Comparison of ENCODE assay signal across 1 cellular context in the genomic region with DNA sequence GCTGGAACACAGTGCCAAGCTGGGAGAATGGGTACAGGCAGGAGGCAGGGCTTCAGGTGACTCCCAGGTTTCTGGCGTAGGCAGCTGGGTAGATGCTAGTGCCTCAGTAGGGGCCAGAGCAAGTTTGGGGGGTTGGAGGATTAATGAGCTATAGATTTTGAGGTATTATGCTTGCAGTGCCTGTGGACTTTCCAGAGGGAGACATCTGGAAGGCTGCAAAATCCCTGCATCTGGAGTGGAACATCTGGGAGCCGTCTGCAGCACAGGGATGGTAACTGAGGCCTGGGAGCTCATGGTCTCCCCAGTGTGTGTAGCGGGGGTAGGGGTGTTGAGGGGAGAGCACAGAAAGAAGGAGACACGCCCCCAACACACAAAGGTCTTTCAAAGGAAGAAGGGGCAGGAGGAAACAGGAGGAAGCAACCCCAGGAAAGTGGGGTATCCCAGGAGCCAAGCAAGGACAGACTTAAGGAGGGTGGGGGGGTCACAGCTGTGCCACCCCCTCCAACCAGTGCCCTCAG.
TF ChIP-seq lines count a peak whose summit lies in the region.

No MANE protein-coding gene starts in this region.

TF ChIP-seq in HepG2, 621 proteins besides CTCF, POLR2A, EP300 and RAD21 (continued from another document and continues in another):
- TF ChIP-seq, protein P1, sequence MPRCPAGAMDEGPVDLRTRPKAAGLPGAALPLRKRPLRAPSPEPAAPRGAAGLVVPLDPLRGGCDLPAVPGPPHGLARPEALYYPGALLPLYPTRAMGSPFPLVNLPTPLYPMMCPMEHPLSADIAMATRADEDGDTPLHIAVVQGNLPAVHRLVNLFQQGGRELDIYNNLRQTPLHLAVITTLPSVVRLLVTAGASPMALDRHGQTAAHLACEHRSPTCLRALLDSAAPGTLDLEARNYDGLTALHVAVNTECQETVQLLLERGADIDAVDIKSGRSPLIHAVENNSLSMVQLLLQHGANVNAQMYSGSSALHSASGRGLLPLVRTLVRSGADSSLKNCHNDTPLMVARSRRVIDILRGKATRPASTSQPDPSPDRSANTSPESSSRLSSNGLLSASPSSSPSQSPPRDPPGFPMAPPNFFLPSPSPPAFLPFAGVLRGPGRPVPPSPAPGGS (CRISPR knock-in tag; IDR thresholded peaks at IDR 0.05) = no peak
- TF ChIP-seq ZNF562 (CRISPR knock-in tag; IDR thresholded peaks at IDR 0.05; ENCODE audit: borderline replicate concordance) = no peak
- TF ChIP-seq ZNF878 (CRISPR knock-in tag; IDR thresholded peaks at IDR 0.05) = no peak
- TF ChIP-seq, protein P2, sequence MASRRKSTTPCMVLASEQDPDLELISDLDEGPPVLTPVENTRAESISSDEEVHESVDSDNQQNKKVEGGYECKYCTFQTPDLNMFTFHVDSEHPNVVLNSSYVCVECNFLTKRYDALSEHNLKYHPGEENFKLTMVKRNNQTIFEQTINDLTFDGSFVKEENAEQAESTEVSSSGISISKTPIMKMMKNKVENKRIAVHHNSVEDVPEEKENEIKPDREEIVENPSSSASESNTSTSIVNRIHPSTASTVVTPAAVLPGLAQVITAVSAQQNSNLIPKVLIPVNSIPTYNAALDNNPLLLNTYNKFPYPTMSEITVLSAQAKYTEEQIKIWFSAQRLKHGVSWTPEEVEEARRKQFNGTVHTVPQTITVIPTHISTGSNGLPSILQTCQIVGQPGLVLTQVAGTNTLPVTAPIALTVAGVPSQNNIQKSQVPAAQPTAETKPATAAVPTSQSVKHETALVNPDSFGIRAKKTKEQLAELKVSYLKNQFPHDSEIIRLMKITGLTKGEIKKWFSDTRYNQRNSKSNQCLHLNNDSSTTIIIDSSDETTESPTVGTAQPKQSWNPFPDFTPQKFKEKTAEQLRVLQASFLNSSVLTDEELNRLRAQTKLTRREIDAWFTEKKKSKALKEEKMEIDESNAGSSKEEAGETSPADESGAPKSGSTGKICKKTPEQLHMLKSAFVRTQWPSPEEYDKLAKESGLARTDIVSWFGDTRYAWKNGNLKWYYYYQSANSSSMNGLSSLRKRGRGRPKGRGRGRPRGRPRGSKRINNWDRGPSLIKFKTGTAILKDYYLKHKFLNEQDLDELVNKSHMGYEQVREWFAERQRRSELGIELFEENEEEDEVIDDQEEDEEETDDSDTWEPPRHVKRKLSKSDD (CRISPR knock-in tag; IDR thresholded peaks at IDR 0.05; ENCODE audit: low read depth) = no peak
- TF ChIP-seq ZNF430 (CRISPR knock-in tag; IDR thresholded peaks at IDR 0.05) = no peak; the same call in 1 of the 2 replicates
- no peak for TF ChIP-seq JUNB (CRISPR knock-in tag; IDR thresholded peaks at IDR 0.05; ENCODE audit: borderline replicate concordance)
- TF ChIP-seq, protein P3, sequence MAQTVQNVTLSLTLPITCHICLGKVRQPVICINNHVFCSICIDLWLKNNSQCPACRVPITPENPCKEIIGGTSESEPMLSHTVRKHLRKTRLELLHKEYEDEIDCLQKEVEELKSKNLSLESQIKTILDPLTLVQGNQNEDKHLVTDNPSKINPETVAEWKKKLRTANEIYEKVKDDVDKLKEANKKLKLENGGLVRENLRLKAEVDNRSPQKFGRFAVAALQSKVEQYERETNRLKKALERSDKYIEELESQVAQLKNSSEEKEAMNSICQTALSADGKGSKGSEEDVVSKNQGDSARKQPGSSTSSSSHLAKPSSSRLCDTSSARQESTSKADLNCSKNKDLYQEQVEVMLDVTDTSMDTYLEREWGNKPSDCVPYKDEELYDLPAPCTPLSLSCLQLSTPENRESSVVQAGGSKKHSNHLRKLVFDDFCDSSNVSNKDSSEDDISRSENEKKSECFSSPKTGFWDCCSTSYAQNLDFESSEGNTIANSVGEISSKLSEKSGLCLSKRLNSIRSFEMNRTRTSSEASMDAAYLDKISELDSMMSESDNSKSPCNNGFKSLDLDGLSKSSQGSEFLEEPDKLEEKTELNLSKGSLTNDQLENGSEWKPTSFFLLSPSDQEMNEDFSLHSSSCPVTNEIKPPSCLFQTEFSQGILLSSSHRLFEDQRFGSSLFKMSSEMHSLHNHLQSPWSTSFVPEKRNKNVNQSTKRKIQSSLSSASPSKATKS (CRISPR knock-in tag; IDR thresholded peaks at IDR 0.05) = 0 out of 2 replicates have a peak, but pooled peaks have one; percentile 20
- TF ChIP-seq MZF1 (CRISPR knock-in tag; IDR thresholded peaks at IDR 0.05; ENCODE audit: borderline replicate concordance) = no peak
- TF ChIP-seq, protein P4, sequence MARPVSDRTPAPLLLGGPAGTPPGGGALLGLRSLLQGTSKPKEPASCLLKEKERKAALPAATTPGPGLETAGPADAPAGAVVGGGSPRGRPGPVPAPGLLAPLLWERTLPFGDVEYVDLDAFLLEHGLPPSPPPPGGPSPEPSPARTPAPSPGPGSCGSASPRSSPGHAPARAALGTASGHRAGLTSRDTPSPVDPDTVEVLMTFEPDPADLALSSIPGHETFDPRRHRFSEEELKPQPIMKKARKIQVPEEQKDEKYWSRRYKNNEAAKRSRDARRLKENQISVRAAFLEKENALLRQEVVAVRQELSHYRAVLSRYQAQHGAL (CRISPR knock-in tag; IDR thresholded peaks at IDR 0.05; ENCODE audit: not compliant biosample characterization) = no peak
- TF ChIP-seq POLR2AphosphoS2 (IDR thresholded peaks at IDR 0.05; ENCODE audit: low read depth, low read length) = no peak
- no peak for TF ChIP-seq SYNCRIP (IDR thresholded peaks at IDR 0.05; ENCODE audit: insufficient read depth, low read depth, low read length)
- TF ChIP-seq, protein P5, sequence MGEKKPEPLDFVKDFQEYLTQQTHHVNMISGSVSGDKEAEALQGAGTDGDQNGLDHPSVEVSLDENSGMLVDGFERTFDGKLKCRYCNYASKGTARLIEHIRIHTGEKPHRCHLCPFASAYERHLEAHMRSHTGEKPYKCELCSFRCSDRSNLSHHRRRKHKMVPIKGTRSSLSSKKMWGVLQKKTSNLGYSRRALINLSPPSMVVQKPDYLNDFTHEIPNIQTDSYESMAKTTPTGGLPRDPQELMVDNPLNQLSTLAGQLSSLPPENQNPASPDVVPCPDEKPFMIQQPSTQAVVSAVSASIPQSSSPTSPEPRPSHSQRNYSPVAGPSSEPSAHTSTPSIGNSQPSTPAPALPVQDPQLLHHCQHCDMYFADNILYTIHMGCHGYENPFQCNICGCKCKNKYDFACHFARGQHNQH (CRISPR knock-in tag; IDR thresholded peaks at IDR 0.05) = no peak
- TF ChIP-seq AGO2 (optimal IDR thresholded peaks at IDR 0.05; ENCODE audit: low read depth, low read length) = no peak
- TF ChIP-seq MAF1 (CRISPR knock-in tag; IDR thresholded peaks at IDR 0.05; ENCODE audit: borderline replicate concordance) = no peak
- no peak for TF ChIP-seq ZNF746 (CRISPR knock-in tag; IDR thresholded peaks at IDR 0.05)
- TF ChIP-seq SIN3A (IDR thresholded peaks at IDR 0.05; ENCODE audit: borderline replicate concordance, low read depth, low read length) = no peak
- TF ChIP-seq NKX3-1 (CRISPR knock-in tag; IDR thresholded peaks at IDR 0.05) = no peak
- TF ChIP-seq SRSF4 (IDR thresholded peaks at IDR 0.05; ENCODE audit: low read depth, low read length, poor library complexity, severe bottlenecking) = no peak
- TF ChIP-seq SOX5 (CRISPR knock-in tag; IDR thresholded peaks at IDR 0.05; ENCODE audit: borderline replicate concordance) = no peak; the same call in 1 of the 2 replicates
- TF ChIP-seq TBX2 (CRISPR knock-in tag; IDR thresholded peaks at IDR 0.05; ENCODE audit: borderline replicate concordance) = 0 out of 2 replicates have a peak, but pooled peaks have one; percentile 1
- TF ChIP-seq ZMYM3 (CRISPR knock-in tag; IDR thresholded peaks at IDR 0.05) = no peak
- TF ChIP-seq HNRNPUL1 (IDR thresholded peaks at IDR 0.05; ENCODE audit: low read depth, low read length) = no peak
- TF ChIP-seq MTF1 (CRISPR knock-in tag; IDR thresholded peaks at IDR 0.05) = no peak
- TF ChIP-seq GPN1 (CRISPR knock-in tag; IDR thresholded peaks at IDR 0.05; ENCODE audit: borderline replicate concordance) = no peak
- TF ChIP-seq, protein P6, sequence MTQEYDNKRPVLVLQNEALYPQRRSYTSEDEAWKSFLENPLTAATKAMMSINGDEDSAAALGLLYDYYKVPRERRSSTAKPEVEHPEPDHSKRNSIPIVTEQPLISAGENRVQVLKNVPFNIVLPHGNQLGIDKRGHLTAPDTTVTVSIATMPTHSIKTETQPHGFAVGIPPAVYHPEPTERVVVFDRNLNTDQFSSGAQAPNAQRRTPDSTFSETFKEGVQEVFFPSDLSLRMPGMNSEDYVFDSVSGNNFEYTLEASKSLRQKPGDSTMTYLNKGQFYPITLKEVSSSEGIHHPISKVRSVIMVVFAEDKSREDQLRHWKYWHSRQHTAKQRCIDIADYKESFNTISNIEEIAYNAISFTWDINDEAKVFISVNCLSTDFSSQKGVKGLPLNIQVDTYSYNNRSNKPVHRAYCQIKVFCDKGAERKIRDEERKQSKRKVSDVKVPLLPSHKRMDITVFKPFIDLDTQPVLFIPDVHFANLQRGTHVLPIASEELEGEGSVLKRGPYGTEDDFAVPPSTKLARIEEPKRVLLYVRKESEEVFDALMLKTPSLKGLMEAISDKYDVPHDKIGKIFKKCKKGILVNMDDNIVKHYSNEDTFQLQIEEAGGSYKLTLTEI (CRISPR knock-in tag; conservative IDR thresholded peaks at IDR 0.05) = no peak
- TF ChIP-seq, protein P7, sequence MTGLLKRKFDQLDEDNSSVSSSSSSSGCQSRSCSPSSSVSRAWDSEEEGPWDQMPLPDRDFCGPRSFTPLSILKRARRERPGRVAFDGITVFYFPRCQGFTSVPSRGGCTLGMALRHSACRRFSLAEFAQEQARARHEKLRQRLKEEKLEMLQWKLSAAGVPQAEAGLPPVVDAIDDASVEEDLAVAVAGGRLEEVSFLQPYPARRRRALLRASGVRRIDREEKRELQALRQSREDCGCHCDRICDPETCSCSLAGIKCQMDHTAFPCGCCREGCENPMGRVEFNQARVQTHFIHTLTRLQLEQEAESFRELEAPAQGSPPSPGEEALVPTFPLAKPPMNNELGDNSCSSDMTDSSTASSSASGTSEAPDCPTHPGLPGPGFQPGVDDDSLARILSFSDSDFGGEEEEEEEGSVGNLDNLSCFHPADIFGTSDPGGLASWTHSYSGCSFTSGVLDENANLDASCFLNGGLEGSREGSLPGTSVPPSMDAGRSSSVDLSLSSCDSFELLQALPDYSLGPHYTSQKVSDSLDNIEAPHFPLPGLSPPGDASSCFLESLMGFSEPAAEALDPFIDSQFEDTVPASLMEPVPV (CRISPR knock-in tag; IDR thresholded peaks at IDR 0.05) = 0 out of 2 replicates have a peak, but pooled peaks have one; percentile 38
- TF ChIP-seq ZZZ3 (CRISPR knock-in tag; IDR thresholded peaks at IDR 0.05; ENCODE audit: borderline replicate concordance) = no peak
- TF ChIP-seq NFE2 (CRISPR knock-in tag; IDR thresholded peaks at IDR 0.05) = no peak
- TF ChIP-seq HOXA7 (CRISPR knock-in tag; IDR thresholded peaks at IDR 0.05) = no peak
- no peak for TF ChIP-seq HNRNPK (IDR thresholded peaks at IDR 0.05; ENCODE audit: low read depth, low read length, poor library complexity, severe bottlenecking)
- TF ChIP-seq ZNF629 (CRISPR knock-in tag; conservative IDR thresholded peaks at IDR 0.05) = 0 out of 2 replicates have a peak, but pooled peaks have one; percentile 61
- peak; percentile 25; the same call in 1 of the 2 replicates for TF ChIP-seq TARDBP (CRISPR knock-in tag; IDR thresholded peaks at IDR 0.05)
- TF ChIP-seq, protein P8, sequence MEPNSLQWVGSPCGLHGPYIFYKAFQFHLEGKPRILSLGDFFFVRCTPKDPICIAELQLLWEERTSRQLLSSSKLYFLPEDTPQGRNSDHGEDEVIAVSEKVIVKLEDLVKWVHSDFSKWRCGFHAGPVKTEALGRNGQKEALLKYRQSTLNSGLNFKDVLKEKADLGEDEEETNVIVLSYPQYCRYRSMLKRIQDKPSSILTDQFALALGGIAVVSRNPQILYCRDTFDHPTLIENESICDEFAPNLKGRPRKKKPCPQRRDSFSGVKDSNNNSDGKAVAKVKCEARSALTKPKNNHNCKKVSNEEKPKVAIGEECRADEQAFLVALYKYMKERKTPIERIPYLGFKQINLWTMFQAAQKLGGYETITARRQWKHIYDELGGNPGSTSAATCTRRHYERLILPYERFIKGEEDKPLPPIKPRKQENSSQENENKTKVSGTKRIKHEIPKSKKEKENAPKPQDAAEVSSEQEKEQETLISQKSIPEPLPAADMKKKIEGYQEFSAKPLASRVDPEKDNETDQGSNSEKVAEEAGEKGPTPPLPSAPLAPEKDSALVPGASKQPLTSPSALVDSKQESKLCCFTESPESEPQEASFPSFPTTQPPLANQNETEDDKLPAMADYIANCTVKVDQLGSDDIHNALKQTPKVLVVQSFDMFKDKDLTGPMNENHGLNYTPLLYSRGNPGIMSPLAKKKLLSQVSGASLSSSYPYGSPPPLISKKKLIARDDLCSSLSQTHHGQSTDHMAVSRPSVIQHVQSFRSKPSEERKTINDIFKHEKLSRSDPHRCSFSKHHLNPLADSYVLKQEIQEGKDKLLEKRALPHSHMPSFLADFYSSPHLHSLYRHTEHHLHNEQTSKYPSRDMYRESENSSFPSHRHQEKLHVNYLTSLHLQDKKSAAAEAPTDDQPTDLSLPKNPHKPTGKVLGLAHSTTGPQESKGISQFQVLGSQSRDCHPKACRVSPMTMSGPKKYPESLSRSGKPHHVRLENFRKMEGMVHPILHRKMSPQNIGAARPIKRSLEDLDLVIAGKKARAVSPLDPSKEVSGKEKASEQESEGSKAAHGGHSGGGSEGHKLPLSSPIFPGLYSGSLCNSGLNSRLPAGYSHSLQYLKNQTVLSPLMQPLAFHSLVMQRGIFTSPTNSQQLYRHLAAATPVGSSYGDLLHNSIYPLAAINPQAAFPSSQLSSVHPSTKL (CRISPR knock-in tag; IDR thresholded peaks at IDR 0.05) = no peak
- no peak for TF ChIP-seq ETV5 (CRISPR knock-in tag; IDR thresholded peaks at IDR 0.05; ENCODE audit: borderline replicate concordance)
- TF ChIP-seq, protein P9, sequence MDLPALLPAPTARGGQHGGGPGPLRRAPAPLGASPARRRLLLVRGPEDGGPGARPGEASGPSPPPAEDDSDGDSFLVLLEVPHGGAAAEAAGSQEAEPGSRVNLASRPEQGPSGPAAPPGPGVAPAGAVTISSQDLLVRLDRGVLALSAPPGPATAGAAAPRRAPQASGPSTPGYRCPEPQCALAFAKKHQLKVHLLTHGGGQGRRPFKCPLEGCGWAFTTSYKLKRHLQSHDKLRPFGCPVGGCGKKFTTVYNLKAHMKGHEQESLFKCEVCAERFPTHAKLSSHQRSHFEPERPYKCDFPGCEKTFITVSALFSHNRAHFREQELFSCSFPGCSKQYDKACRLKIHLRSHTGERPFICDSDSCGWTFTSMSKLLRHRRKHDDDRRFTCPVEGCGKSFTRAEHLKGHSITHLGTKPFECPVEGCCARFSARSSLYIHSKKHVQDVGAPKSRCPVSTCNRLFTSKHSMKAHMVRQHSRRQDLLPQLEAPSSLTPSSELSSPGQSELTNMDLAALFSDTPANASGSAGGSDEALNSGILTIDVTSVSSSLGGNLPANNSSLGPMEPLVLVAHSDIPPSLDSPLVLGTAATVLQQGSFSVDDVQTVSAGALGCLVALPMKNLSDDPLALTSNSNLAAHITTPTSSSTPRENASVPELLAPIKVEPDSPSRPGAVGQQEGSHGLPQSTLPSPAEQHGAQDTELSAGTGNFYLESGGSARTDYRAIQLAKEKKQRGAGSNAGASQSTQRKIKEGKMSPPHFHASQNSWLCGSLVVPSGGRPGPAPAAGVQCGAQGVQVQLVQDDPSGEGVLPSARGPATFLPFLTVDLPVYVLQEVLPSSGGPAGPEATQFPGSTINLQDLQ (CRISPR knock-in tag; IDR thresholded peaks at IDR 0.05) = no peak
- TF ChIP-seq ZNF484 (CRISPR knock-in tag; IDR thresholded peaks at IDR 0.05; ENCODE audit: borderline replicate concordance, low read depth) = no peak
- TF ChIP-seq ZNF616 (CRISPR knock-in tag; IDR thresholded peaks at IDR 0.05; ENCODE audit: low read depth) = no peak
- TF ChIP-seq YEATS2 (CRISPR knock-in tag; IDR thresholded peaks at IDR 0.05; ENCODE audit: borderline replicate concordance) = no peak
